In the genomic region with DNA sequence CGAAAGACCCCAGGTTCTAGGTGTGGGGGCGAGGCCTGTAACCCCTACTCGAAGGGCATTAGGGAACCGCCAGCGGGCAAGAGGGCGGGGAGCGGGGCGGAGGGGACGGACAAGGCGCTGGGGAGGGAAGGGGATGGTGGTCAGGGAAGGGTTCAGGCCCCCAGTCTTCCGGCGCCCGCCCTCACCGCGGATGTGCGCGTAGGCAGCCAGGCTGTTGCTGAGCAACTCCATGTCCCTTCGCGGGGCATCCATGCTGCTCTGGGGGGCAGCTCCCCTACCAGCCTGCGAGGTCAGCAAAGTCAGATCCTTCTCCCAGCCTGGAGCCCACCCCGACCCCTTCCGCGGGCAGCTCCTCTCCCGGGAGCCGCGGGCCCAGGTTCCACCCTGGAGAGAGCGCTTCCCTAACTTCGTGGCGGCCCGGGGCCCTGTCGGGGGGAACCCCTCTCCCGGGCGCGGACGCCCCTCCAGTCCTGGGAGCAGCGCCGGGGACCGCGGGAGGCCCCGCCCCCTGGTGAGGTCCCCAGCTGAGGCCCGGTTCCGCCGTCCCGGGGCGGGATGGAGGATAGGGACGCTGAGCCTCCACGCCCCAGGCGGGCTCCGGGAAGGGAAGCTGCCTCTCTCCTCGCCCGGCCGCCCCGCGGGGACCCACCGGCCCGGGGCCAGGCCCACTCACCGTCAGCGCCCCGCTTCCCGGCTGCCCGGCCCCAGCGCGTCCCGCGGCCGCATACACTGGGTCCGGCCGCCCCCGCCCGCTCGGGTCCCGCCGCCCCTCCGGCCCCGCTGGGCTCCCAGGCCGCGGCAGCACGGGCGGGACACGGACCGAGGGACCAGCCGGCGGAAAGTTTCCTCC, we compare ENCODE assay signal across 8 cellular contexts. TPM values are rescaled to one million over a fixed set of nuclear protein-coding genes. Genes with fewer than 3 reads are reported as not detected.
DNase-seq lines count a peak whose midpoint lies in the region; ATAC-seq, FAIRE-seq and TF ChIP-seq lines count a peak whose summit lies in the region.

No MANE protein-coding gene starts in this region.

- DNase-seq in HuH-7.5 (ENCODE audit: low spot score) (peak; percentile 63), frontal cortex (ENCODE audit: low spot score in 2 of 2) (peak; percentile 50 to 53), omental fat pad (ENCODE audit: low spot score) (no peak), NCI-H2227 treated with DMSO at 0.1 percent for 48 hours (lab: John Stamatoyannopoulos, UW) (no peak), NCI-H524 (lab: John Stamatoyannopoulos, UW) (no peak), NCI-H510A (lab: John Stamatoyannopoulos, UW) (no peak)
- DNase-seq in activated T-cell treated with anti-CD3 and anti-CD28 coated beads, Interleukin-2, amount 50 U/mL, for 48 hours: peak; percentile 66 to 73

- peak; percentile 55 for ATAC-seq in omental fat pad (ENCODE audit: low FRiP score)

- peak overlapping the region; percentile 55; the same call in 1 of the 2 replicates for H3K4me3 ChIP-seq in GM08714 (ENCODE audit: low read length)

- FAIRE-seq in frontal cortex (lab: Jason Lieb, UNC): no peak

- no peak for TF ChIP-seq CTCF in omental fat pad (IDR thresholded peaks at IDR 0.05)

RNA-seq across cellular contexts. Expression of a gene that starts 0.4 kb away (rescaled TPM):
- total RNA-seq in frontal cortex (3.7 TPM), omental fat pad (100 to 1,000 TPM in 1 of 4 donors, 10 to 100 TPM in 3; 40.6 to 107 (median 52.4) TPM)

RNA-seq across cellular contexts. Expression of a gene that starts 16.8 kb away (rescaled TPM):
- 0.82 TPM for total RNA-seq in frontal cortex
- total RNA-seq in omental fat pad: 1 to 10 TPM in 2 of 4 donors, under 1 TPM in 2; 0.63 to 3.1 (median 1.4) TPM

Comparison
In these comparisons a context has a peak if more than half of its experiments do, and no peak if none do; other contexts are left out.
1. DNase-seq: peak in HuH-7.5 (single experiment), activated T-cell treated with anti-CD3 and anti-CD28 coated beads, Interleukin-2, amount 50 U/mL, for 48 hours (2 of 2) and frontal cortex (2 of 2); none in omental fat pad (single experiment), NCI-H2227 treated with DMSO at 0.1 percent for 48 hours (single experiment), NCI-H524 (0 of 2) and NCI-H510A (single experiment).